ENCODE assay signal across 19 cellular contexts in the genomic region with DNA sequence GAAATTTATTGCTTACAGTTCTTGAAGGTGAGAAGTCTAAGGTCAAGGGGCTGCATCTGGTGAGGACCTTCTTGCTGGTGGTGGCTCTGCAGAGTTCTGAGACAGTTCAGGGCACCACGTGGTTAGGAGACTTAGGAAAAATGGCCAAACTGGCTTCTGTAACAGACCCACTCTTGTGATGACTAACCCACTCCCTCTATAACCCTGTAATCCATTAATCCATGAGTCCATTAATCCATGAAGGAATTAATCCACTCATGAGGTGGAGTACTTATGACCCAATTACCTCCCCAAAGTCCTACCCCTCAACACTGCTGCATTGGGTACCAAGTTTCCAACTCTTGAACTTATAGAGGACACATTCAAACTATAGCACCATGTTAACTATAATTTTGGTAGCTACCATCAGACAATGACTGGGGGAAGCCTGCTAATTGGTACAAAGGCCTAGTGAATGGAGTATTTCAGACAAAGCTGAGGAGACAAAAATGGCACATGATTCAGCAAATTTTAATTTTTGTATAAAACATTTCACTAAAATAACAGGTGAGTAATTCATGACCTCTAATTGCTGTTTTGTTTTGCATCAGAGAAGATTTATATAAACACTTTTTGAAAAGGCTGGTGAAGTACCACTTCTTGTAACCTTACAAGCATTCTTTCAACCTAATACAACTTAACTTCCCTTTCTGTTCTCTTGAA.
DNase-seq lines count a peak whose midpoint lies in the region; ATAC-seq, FAIRE-seq and TF ChIP-seq lines count a peak whose summit lies in the region.
"Had no signal": no experiment of that assay in that cellular context is flagged by ENCODE, and none has a peak within 500 bp of the region (broad histone marks: within the 10 kb centered on the region; RNA-seq: fewer than 3 reads in every experiment).

No MANE protein-coding gene starts in this region.

- peak overlapping the region; percentile 10 for H3K4ac ChIP-seq in mesendoderm (ENCODE audit: low read depth, low read length)

- no peak overlapping the region for H4K8ac ChIP-seq in mesendoderm (ENCODE audit: low read depth, low read length)

- FAIRE-seq in K562 (lab: Jason Lieb, UNC), result no peak

- peak overlapping the region; percentile 27 for H2AK5ac ChIP-seq in mesendoderm (ENCODE audit: low read length)

- no peaks in the 10 kb centered on the region for H3K79me1 ChIP-seq in mesendoderm (ENCODE audit: low read length)

- no peak overlapping the region for H3K56ac ChIP-seq in mesendoderm (ENCODE audit: low read length)

- TF ChIP-seq POLR2A in K562 (conservative IDR thresholded peaks at IDR 0.05), result no peak
- no peak for TF ChIP-seq POLR2A in ovary (IDR thresholded peaks at IDR 0.05)

- TF ChIP-seq EP300 in K562 (IDR thresholded peaks at IDR 0.05; ENCODE audit: low read length) (no peak), ovary (IDR thresholded peaks at IDR 0.05) (no peak)

- 13% methylated on average over 1 of the region's 1 CpG for WGBS in K562 (ENCODE audit: insufficient coverage, low coverage, missing lambda C conversion rate)
- WGBS in mesendoderm (ENCODE audit: extremely low coverage, insufficient coverage, low lambda C conversion rate), result no CpG with 5 or more reads among the region's 1 CpG
- 82 to 83% (median 83%) methylated on average over 1 of the region's 1 CpG for WGBS in ovary, 3 donors

- no peak overlapping the region for H2BK15ac ChIP-seq in mesendoderm (replicated peaks; ENCODE audit: low read depth)

- no peaks in the 10 kb centered on the region for H4K20me1 ChIP-seq in Loucy (ENCODE audit: insufficient read depth, low read length, poor library complexity, severe bottlenecking)
- no peaks in the 10 kb centered on the region for H4K20me1 ChIP-seq in K562 (replicated peaks; ENCODE audit: control insufficient read depth, insufficient read depth, low read length)

- H3K4me2 ChIP-seq in Loucy (ENCODE audit: low read depth, low read length, poor library complexity, severe bottlenecking), result no peak overlapping the region
- H3K4me2 ChIP-seq in K562 (ENCODE audit: insufficient read depth, low read length), result no peak overlapping the region
- H3K4me2 ChIP-seq in mesendoderm (ENCODE audit: low read length), result no peak overlapping the region
- peak overlapping the region; percentile 12 for H3K4me2 ChIP-seq in parathyroid adenoma (ENCODE audit: low read length)
- H3K4me2 ChIP-seq: PC-9 had no signal

- CTCF ChIA-PET in K562 (lab: Yijun Ruan, JAX; ENCODE audit: low intra/inter-chr PET ratio), result no interaction called here

- TF ChIP-seq CTCF in Loucy (conservative IDR thresholded peaks at IDR 0.05; ENCODE audit: low read length) (no peak), K562 (IDR thresholded peaks at IDR 0.05 in 2 of 3, conservative IDR thresholded peaks at IDR 0.05 in 1 of 3; ENCODE audit: insufficient read depth in 2 of 3, low read depth in 1 of 3, low read length in 3 of 3) (no peak), parathyroid adenoma (IDR thresholded peaks at IDR 0.05) (no peak), upper lobe of right lung (IDR thresholded peaks at IDR 0.05) (no peak), ovary (IDR thresholded peaks at IDR 0.05) (no peak)

- H4K5ac ChIP-seq in mesendoderm (ENCODE audit: low read length), result no peak overlapping the region

- no peak overlapping the region for H2BK120ac ChIP-seq in mesendoderm (ENCODE audit: low read depth, low read length)

- no peak overlapping the region for H3K18ac ChIP-seq in mesendoderm (ENCODE audit: low read length)

- H3K4me1 ChIP-seq in Loucy (ENCODE audit: insufficient read depth, low read length, poor library complexity, severe bottlenecking), result peaks cover 51% of the 10 kb centered on the region
- H3K4me1 ChIP-seq in K562 (replicated peaks in 1 of 2; ENCODE audit: control insufficient read depth in 2 of 2, insufficient read depth in 2 of 2, low read length in 2 of 2), result no peaks in the 10 kb centered on the region
- peaks cover 1% of the 10 kb centered on the region for H3K4me1 ChIP-seq in mesendoderm (ENCODE audit: control insufficient read depth, low read depth, low read length)
- H3K4me1 ChIP-seq in parathyroid adenoma, result peaks cover 43% of the 10 kb centered on the region
- peaks cover 12% of the 10 kb centered on the region for H3K4me1 ChIP-seq in upper lobe of right lung
- no peaks in the 10 kb centered on the region for H3K4me1 ChIP-seq in ovary (ENCODE audit: insufficient read depth)
- H3K4me1 ChIP-seq: SJSA1 had no signal

- in situ Hi-C loops in K562 (cut with MboI), result no loop called here

- ATAC-seq in K562 (no peak), upper lobe of right lung (no peak)

- H2AFZ ChIP-seq in Loucy (ENCODE audit: low read length), result peak overlapping the region; percentile 24; the same call in 1 of the 2 replicates
- H2AFZ ChIP-seq in K562 (ENCODE audit: low read depth, low read length), result no peak overlapping the region
- H2AFZ ChIP-seq in parathyroid adenoma, result peak overlapping the region; percentile 79
- H2AFZ ChIP-seq: GM23248, PC-9 had no signal

- TF ChIP-seq RAD21 in K562 (CRISPR knock-in tag; conservative IDR thresholded peaks at IDR 0.05 in 1 of 2, IDR thresholded peaks at IDR 0.05 in 1 of 2), result no peak

- intact Hi-C loops in K562 (cut with micrococcal nuclease), result no loop called here
- intact Hi-C loops in upper lobe of right lung (cut with DNase I), result no loop called here
- intact Hi-C loops in ovary (cut with DNase I), result no loop called here

- H3K27ac ChIP-seq in K562 (ENCODE audit: extremely low read depth, low read depth, low read length) (no peak overlapping the region), mesendoderm (ENCODE audit: low read depth, low read length) (no peak overlapping the region), parathyroid adenoma (peak overlapping the region; percentile 90), upper lobe of right lung (no peak overlapping the region), ovary (no peak overlapping the region)
- H3K27ac ChIP-seq: GM23248, PC-9, SJSA1 had no signal

- H2BK5ac ChIP-seq in mesendoderm (ENCODE audit: low read length), result no peak overlapping the region

- POLR2A ChIA-PET in K562 (lab: Yijun Ruan, JAX), result interaction anchor here (1.0 to 1.2 kb wide), 2 partner anchors 16 to 35 kb away, joined by 3 read pairs; no protein-coding TSS in a partner anchor

- H3K9ac ChIP-seq in Loucy (ENCODE audit: low read depth, low read length, poor library complexity, severe bottlenecking) (peak overlapping the region; percentile 4), K562 (ENCODE audit: insufficient read depth in 1 of 2, low read depth in 2 of 2, low read length in 2 of 2) (no peak overlapping the region), mesendoderm (ENCODE audit: low read length) (no peak overlapping the region), parathyroid adenoma (no peak overlapping the region)
- H3K9ac ChIP-seq: GM23248 had no signal

- H3K9me3 ChIP-seq in Loucy (ENCODE audit: insufficient read depth, low read depth, low read length) (no peaks in the 10 kb centered on the region), K562 (replicated peaks; ENCODE audit: control insufficient read depth, insufficient read depth, low read depth, low read length) (no peaks in the 10 kb centered on the region), parathyroid adenoma (ENCODE audit: control insufficient read depth, low read length) (no peaks in the 10 kb centered on the region), upper lobe of right lung (no peaks in the 10 kb centered on the region), ovary (no peaks in the 10 kb centered on the region)
- H3K9me3 ChIP-seq: SJSA1 had no signal

- no peak overlapping the region for H3K23ac ChIP-seq in mesendoderm (ENCODE audit: low read length)

- DNase-seq in K562 (ENCODE audit: extremely low read depth in 1 of 4, low spot score in 3 of 4) (no peak), mesendoderm (no peak), NCI-H2171 treated with DMSO at 0.1 percent for 48 hours (lab: John Stamatoyannopoulos, UW) (no peak), SIG-M5 (lab: John Stamatoyannopoulos, UW) (no peak), upper lobe of right lung (no peak), ovary (no peak)
- DNase-seq: CD4-positive, CD25-positive, alpha-beta regulatory T cell; COR-L47; DMS 273 treated with DMSO at 0.1 percent for 48 hours; DND-41; GM23248; HCEC 1CT; NCI-H1105 treated with DMSO at 0.1 percent for 48 hours; NCI-H1694 treated with DMSO at 0.1 percent for 48 hours; NCI-H226; PC-9 had no signal

- H3K4me3 ChIP-seq in Loucy (ENCODE audit: low read length, poor library complexity, severe bottlenecking) (no peak overlapping the region), K562 (no peak overlapping the region), mesendoderm (ENCODE audit: low read length) (no peak overlapping the region), parathyroid adenoma (ENCODE audit: low read depth, low read length) (no peak overlapping the region), upper lobe of right lung (no peak overlapping the region), ovary (no peak overlapping the region)
- H3K4me3 ChIP-seq: GM23248, PC-9, SJSA1 had no signal

- H3K27me3 ChIP-seq in Loucy (ENCODE audit: insufficient read depth, low read length, poor library complexity, severe bottlenecking) (no peaks in the 10 kb centered on the region), K562 (ENCODE audit: control insufficient read depth in 2 of 2, insufficient read depth in 2 of 2, low read length in 2 of 2) (peaks cover 0 to 6% of the 10 kb centered on the region in 2 experiments; a peak in 2 of 5 replicates), mesendoderm (ENCODE audit: insufficient read depth, low read length, poor library complexity) (no peaks in the 10 kb centered on the region), parathyroid adenoma (ENCODE audit: control insufficient read depth, insufficient read depth, low read length) (no peaks in the 10 kb centered on the region), upper lobe of right lung (no peaks in the 10 kb centered on the region), ovary (no peaks in the 10 kb centered on the region)
- H3K27me3 ChIP-seq: SJSA1 had no signal

- peaks cover 1% of the 10 kb centered on the region; the same call in 1 of the 2 replicates for H3F3A ChIP-seq in Loucy (ENCODE audit: low read depth)

- H3K36me3 ChIP-seq in Loucy (ENCODE audit: insufficient read depth, low read length) (no peaks in the 10 kb centered on the region), K562 (ENCODE audit: control insufficient read depth, insufficient read depth, low read length) (no peaks in the 10 kb centered on the region), mesendoderm (ENCODE audit: control insufficient read depth, insufficient read depth, low read length) (no peaks in the 10 kb centered on the region), parathyroid adenoma (ENCODE audit: control insufficient read depth, insufficient read depth, low read length) (no peaks in the 10 kb centered on the region), upper lobe of right lung (no peaks in the 10 kb centered on the region), ovary (no peaks in the 10 kb centered on the region)
- H3K36me3 ChIP-seq: SJSA1 had no signal

- H3K9me1 ChIP-seq in K562 (ENCODE audit: control insufficient read depth, insufficient read depth, low read length), result no peaks in the 10 kb centered on the region

- H3K79me2 ChIP-seq in Loucy (ENCODE audit: insufficient read depth, low read length) (no peaks in the 10 kb centered on the region), K562 (ENCODE audit: control insufficient read depth, insufficient read depth, low read length) (no peaks in the 10 kb centered on the region), mesendoderm (ENCODE audit: control insufficient read depth, insufficient read depth, low read length) (no peaks in the 10 kb centered on the region), parathyroid adenoma (no peaks in the 10 kb centered on the region)

- no peaks in the 10 kb centered on the region for H3K9me2 ChIP-seq in Loucy (replicated peaks; ENCODE audit: low read depth, low read length)

- BruUV-seq in K562 (replicated peaks; lab: Mats Ljungman, UMichigan), result no TSS peak
